Comparison of ENCODE assay signal across 8 cellular contexts in the genomic region with DNA sequence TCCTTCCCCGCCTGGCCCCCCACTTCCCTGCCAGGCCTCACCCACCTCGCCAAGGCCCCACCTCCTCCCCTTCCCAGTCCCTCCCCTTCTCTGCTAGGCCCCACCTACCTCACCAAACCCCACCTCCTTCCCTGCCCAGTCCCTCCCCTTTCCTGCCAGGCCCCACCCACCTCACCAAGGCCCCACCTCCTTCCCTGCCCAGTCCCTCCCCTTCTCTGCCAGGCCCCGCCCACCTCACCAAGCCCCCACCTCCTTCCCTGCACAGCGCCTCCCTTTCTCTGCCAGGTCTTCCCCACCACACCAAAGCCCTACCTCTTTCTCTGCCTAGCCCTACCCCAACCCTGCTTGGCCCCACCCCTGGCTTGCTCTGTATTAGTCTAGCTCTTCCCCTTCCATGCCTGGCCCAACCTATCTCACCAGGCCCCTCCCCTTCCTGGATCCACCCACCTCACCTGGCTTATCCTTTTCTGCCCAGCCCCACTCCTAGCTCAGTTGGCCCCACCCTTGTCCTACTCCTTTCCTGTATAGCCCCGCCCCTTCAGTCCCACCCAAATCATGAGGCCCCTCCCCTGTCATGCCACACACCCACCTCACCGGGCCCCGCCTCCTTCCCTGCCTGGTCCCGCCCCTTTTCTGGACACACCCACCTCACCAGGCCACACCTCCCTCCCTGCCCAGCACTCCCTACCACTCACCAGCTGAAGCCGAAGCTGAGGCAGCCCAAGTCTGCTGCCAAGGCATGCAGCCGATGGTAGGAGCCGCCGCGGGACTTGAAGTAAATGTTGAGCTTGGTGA. TPM values are rescaled to one million over a fixed set of nuclear protein-coding genes. Genes with fewer than 3 reads are reported as not detected.
DNase-seq lines count a peak whose midpoint lies in the region; ATAC-seq, FAIRE-seq and TF ChIP-seq lines count a peak whose summit lies in the region.

No MANE protein-coding gene starts in this region.

- peak; percentile 72 for ATAC-seq in GM12878

- no peaks in the 10 kb centered on the region for H3K4me1 ChIP-seq in GM12878 (ENCODE audit: control insufficient read depth, insufficient read depth, low read length)
- H3K4me1 ChIP-seq in small intestine (ENCODE audit: control insufficient read depth in 2 of 2, insufficient read depth in 1 of 2, low read depth in 1 of 2, low read length in 1 of 2): peaks cover 0 to 2% of the 10 kb centered on the region in 2 donors
- H3K4me1 ChIP-seq in esophagus squamous epithelium: peaks cover 0 to 5% (median 0%) of the 10 kb centered on the region in 3 donors

- no TSS peak for BruUV-seq in GM12878 (replicated peaks; lab: Mats Ljungman, UMichigan)

- FAIRE-seq in GM12878 (lab: Jason Lieb, UNC) (no peak), small intestine (lab: Jason Lieb, UNC) (no peak)

- SMC1A ChIA-PET in GM12878 (lab: Charles Lee; ENCODE audit: uncharacterized antibody, unreplicated experiment): interaction anchor here (1.3 kb wide), 1 partner anchor 360 kb away, joined by 3 read pairs; no protein-coding TSS in a partner anchor

- H3K27ac ChIP-seq in GM12878 (ENCODE audit: control insufficient read depth, insufficient read depth): no peak overlapping the region
- H3K27ac ChIP-seq in small intestine (ENCODE audit: low read depth in 1 of 2, low read length in 1 of 2): no peak overlapping the region
- H3K27ac ChIP-seq in dorsolateral prefrontal cortex: peak overlapping the region in 11 of 59 donors; percentile 6 to 52 (median 26)
- no peak overlapping the region for H3K27ac ChIP-seq in esophagus squamous epithelium

- H3K79me2 ChIP-seq in GM12878 (ENCODE audit: control insufficient read depth, insufficient read depth, low read length): no peaks in the 10 kb centered on the region

- H3K4me2 ChIP-seq in GM12878 (ENCODE audit: control insufficient read depth, insufficient read depth): no peak overlapping the region

- H4K20me1 ChIP-seq in GM12878 (ENCODE audit: control insufficient read depth, insufficient read depth): no peaks in the 10 kb centered on the region

- no peaks in the 10 kb centered on the region for H3K4me1 Mint-ChIP-seq in activated CD4-positive, alpha-beta T cell treated with anti-CD3 and anti-CD28 coated beads, Interleukin-2, amount 10 ng/mL, durations not matched to agents 24 days and 14 days

- no peaks in the 10 kb centered on the region for H3K27me3 Mint-ChIP-seq in activated CD4-positive, alpha-beta T cell treated with anti-CD3 and anti-CD28 coated beads, Interleukin-2, amount 10 ng/mL, durations not matched to agents 24 days and 14 days

- RAD21 ChIA-PET in GM12878 (lab: Charles Lee; ENCODE audit: unreplicated experiment): no interaction called here

- intact Hi-C loops in activated CD4-positive, alpha-beta T cell treated with anti-CD3 and anti-CD28 coated beads, Interleukin-2, amount 10 ng/mL, durations not matched to agents 24 days and 14 days (cut with micrococcal nuclease): no loop called here
- intact Hi-C loops in GM12878 (cut with micrococcal nuclease; ENCODE audit: unreplicated experiment) (no loop called here), dorsolateral prefrontal cortex (cut with DNase I) (no loop called here), esophagus squamous epithelium (cut with DNase I) (no loop called here)

- H3K4me3 ChIP-seq in GM12878 (no peak overlapping the region), small intestine (ENCODE audit: low read depth in 1 of 2, low read length in 2 of 2) (no peak overlapping the region), dorsolateral prefrontal cortex (no peak overlapping the region), esophagus squamous epithelium (no peak overlapping the region)

- TF ChIP-seq CTCF in GM12878 (IDR thresholded peaks at IDR 0.05 in 2 of 3, conservative IDR thresholded peaks at IDR 0.05 in 1 of 3; ENCODE audit: control insufficient read depth in 2 of 3, extremely low read depth in 1 of 3, insufficient read depth in 1 of 3, low read depth in 3 of 3, low read length in 3 of 3) (no peak), dorsolateral prefrontal cortex (IDR thresholded peaks at IDR 0.05 in 54 of 56, conservative IDR thresholded peaks at IDR 0.05 in 2 of 56; ENCODE audit: low read depth in 1 of 56, partially characterized antibody in 56 of 56) (no peak), esophagus squamous epithelium (IDR thresholded peaks at IDR 0.05) (no peak)

- POLR2A ChIA-PET in GM12878 (lab: Charles Lee): no interaction called here

- TF ChIP-seq EP300 in GM12878 (IDR thresholded peaks at IDR 0.05; ENCODE audit: borderline replicate concordance in 1 of 2, control insufficient read depth in 1 of 2, low read depth in 2 of 2, low read length in 2 of 2): no peak

- no peaks in the 10 kb centered on the region for H3K36me3 Mint-ChIP-seq in activated CD4-positive, alpha-beta T cell treated with anti-CD3 and anti-CD28 coated beads, Interleukin-2, amount 10 ng/mL, durations not matched to agents 24 days and 14 days (ENCODE audit: low read depth)

- no peaks in the 10 kb centered on the region for H3K36me3 ChIP-seq in GM12878 (ENCODE audit: control insufficient read depth in 2 of 2, insufficient read depth in 2 of 2, low read length in 1 of 2)
- no peaks in the 10 kb centered on the region for H3K36me3 ChIP-seq in small intestine (ENCODE audit: control insufficient read depth in 2 of 2, insufficient read depth in 2 of 2, low read length in 2 of 2)
- no peaks in the 10 kb centered on the region for H3K36me3 ChIP-seq in esophagus squamous epithelium

- H3K4me3 Mint-ChIP-seq in activated CD4-positive, alpha-beta T cell treated with anti-CD3 and anti-CD28 coated beads, Interleukin-2, amount 10 ng/mL, durations not matched to agents 24 days and 14 days: no peak overlapping the region

- H3K27me3 ChIP-seq in GM12878 (replicated peaks in 1 of 2; ENCODE audit: control insufficient read depth in 2 of 2, insufficient read depth in 2 of 2, low read length in 1 of 2) (no peaks in the 10 kb centered on the region), small intestine (ENCODE audit: control insufficient read depth in 2 of 2, insufficient read depth in 2 of 2, low read length in 2 of 2) (no peaks in the 10 kb centered on the region), dorsolateral prefrontal cortex (no peaks in the 10 kb centered on the region), esophagus squamous epithelium (no peaks in the 10 kb centered on the region)

- no peak overlapping the region for H2AFZ ChIP-seq in GM12878 (ENCODE audit: control insufficient read depth, low read depth, low read length)

- WGBS in GM12878 (ENCODE audit: insufficient coverage, insufficient replicate concordance, low lambda C conversion rate, missing lambda C conversion rate): 90% methylated on average over 6 of the region's 13 CpGs
- WGBS in small intestine, 3 donors: 40 to 71% (median 54%) methylated on average over 12 to 13 of the region's 13 CpGs
- 51 to 65% methylated on average over 8 to 13 of the region's 13 CpGs for WGBS in esophagus squamous epithelium, 2 donors

- H3K27ac Mint-ChIP-seq in activated CD4-positive, alpha-beta T cell treated with anti-CD3 and anti-CD28 coated beads, Interleukin-2, amount 10 ng/mL, durations not matched to agents 24 days and 14 days: no peak overlapping the region

- peak; percentile 76 for DNase-seq in activated CD4-positive, alpha-beta T cell treated with anti-CD3 and anti-CD28 coated beads, Interleukin-2, amount 10 ng/mL, durations not matched to agents 24 days and 14 days
- DNase-seq in activated CD4-positive, alpha-beta T cell treated with anti-CD3 and anti-CD28 coated beads, Interleukin-2, amount 50 U/mL, for 4 hours: no peak
- DNase-seq in NCI-H1048 (lab: John Stamatoyannopoulos, UW): peak; percentile 72
- DNase-seq in GM12878 (ENCODE audit: low read depth, low spot score): no peak
- DNase-seq in small intestine: peak; percentile 88
- DNase-seq in dorsolateral prefrontal cortex: no peak
- DNase-seq in esophagus squamous epithelium (lab: John Stamatoyannopoulos, UW): no peak
- DNase-seq in NCI-H345 treated with DMSO at 0.1 percent for 48 hours (lab: John Stamatoyannopoulos, UW; ENCODE audit: unreplicated experiment): no peak

- H3K9me3 Mint-ChIP-seq in activated CD4-positive, alpha-beta T cell treated with anti-CD3 and anti-CD28 coated beads, Interleukin-2, amount 10 ng/mL, durations not matched to agents 24 days and 14 days: no peaks in the 10 kb centered on the region

- in situ Hi-C loops in GM12878 (cut with MboI): no loop called here

- TF ChIP-seq POLR2A in GM12878 (IDR thresholded peaks at IDR 0.05; ENCODE audit: low read depth, low read length) (no peak), esophagus squamous epithelium (IDR thresholded peaks at IDR 0.05) (no peak)

- H3K9me3 ChIP-seq in GM12878 (replicated peaks; ENCODE audit: control insufficient read depth, insufficient read depth, low read length): no peaks in the 10 kb centered on the region
- no peaks in the 10 kb centered on the region for H3K9me3 ChIP-seq in small intestine (ENCODE audit: control insufficient read depth, low read depth)
- no peaks in the 10 kb centered on the region for H3K9me3 ChIP-seq in esophagus squamous epithelium

- CTCF ChIA-PET in GM12878 (lab: Yijun Ruan, JAX): no interaction called here

- H3K9ac ChIP-seq in GM12878 (ENCODE audit: control insufficient read depth, insufficient read depth, low read length): no peak overlapping the region

- TF ChIP-seq RAD21 in GM12878 (IDR thresholded peaks at IDR 0.05; ENCODE audit: insufficient read depth, low read depth, low read length): no peak

RNA-seq across cellular contexts. Expression of a gene that starts 16.2 kb away (rescaled TPM):
- 0.14 and 0.23 TPM in 2 replicates for total RNA-seq in activated CD4-positive, alpha-beta T cell treated with anti-CD3 and anti-CD28 coated beads, Interleukin-2, amount 10 ng/mL, durations not matched to agents 24 days and 14 days
- not detected in 2 replicates for total RNA-seq in GM12878 (2013; cell fraction: nucleolus; rRNA removed)
- total RNA-seq in GM12878 (2014; rRNA removed) (not detected in 2 replicates), GM12878 (2014; rRNA removed; fragmentation: Illumina TruSeq; extraction: Trizol) (not detected in 2 replicates), GM12878 (2021) (not detected in 2 replicates), dorsolateral prefrontal cortex (100 to 1,000 TPM in 106 of 120 experiments, 10 to 100 TPM in 14; 81.6 to 211 (median 120) TPM), esophagus squamous epithelium (under 1 TPM in 1 of 4 donors, not detected in 3; 0.76 TPM)
- polyA plus RNA-seq in GM12878 (2011; ENCODE audit: low read depth): not detected
- polyA plus RNA-seq in GM12878 (2011; rRNA removed) (not detected in 2 replicates), GM12878 (2014; fragmentation: Illumina TruSeq; extraction: Trizol) (not detected in 2 replicates), GM12878 (2014; fragmentation: Nextera tagmentation; extraction: Ambion mirVana) (not detected), GM12878 (2014; rRNA removed) (0.16 TPM in 1 of 2 replicates, not detected in the other), GM12878 (2016; fragmentation: Nextera tagmentation; extraction: Ambion mirVana) (under 1 TPM in 1 of 2 experiments, not detected in 1; 0.19 TPM), small intestine (1 to 10 TPM in 1 of 3 donors, not detected in 2; 1.5 TPM)
- not detected in 2 replicates for polyA plus RNA-seq in GM12878 (2011; cell fraction: cytosol; rRNA removed)
- not detected in 2 replicates for polyA plus RNA-seq in GM12878 (2011; cell fraction: nucleus; rRNA removed)
- polyA plus RNA-seq in GM12878 (2012): 0.08 TPM in 1 of 2 replicates, not detected in the other
- not detected in 2 replicates for polyA minus RNA-seq in GM12878 (2011; rRNA and poly(A)+ RNA removed)
- polyA minus RNA-seq in GM12878 (2011; cell fraction: cytosol; rRNA and poly(A)+ RNA removed): not detected in 2 replicates
- polyA minus RNA-seq in GM12878 (2011; cell fraction: nucleus; rRNA and poly(A)+ RNA removed): not detected in 2 replicates

RNA-seq across cellular contexts. Expression of a gene that starts 39.4 kb away (rescaled TPM):
- total RNA-seq in activated CD4-positive, alpha-beta T cell treated with anti-CD3 and anti-CD28 coated beads, Interleukin-2, amount 10 ng/mL, durations not matched to agents 24 days and 14 days: 206 and 231 TPM in 2 replicates
- total RNA-seq in GM12878 (2013; cell fraction: nucleolus; rRNA removed): 79.3 and 88.6 TPM in 2 replicates
- 281 and 305 TPM in 2 replicates for total RNA-seq in GM12878 (2014; rRNA removed)
- 101 and 113 TPM in 2 replicates for total RNA-seq in GM12878 (2014; rRNA removed; fragmentation: Illumina TruSeq; extraction: Trizol)
- 277 and 296 TPM in 2 replicates for total RNA-seq in GM12878 (2021)
- polyA plus RNA-seq in GM12878 (2011; ENCODE audit: low read depth): 86.9 TPM
- polyA plus RNA-seq in GM12878 (2011; rRNA removed): 71.8 and 167 TPM in 2 replicates
- 242 and 419 TPM in 2 replicates for polyA plus RNA-seq in GM12878 (2011; cell fraction: cytosol; rRNA removed)
- polyA plus RNA-seq in GM12878 (2011; cell fraction: nucleus; rRNA removed): 239 and 284 TPM in 2 replicates
- 218 and 226 TPM in 2 replicates for polyA plus RNA-seq in GM12878 (2012)
- polyA plus RNA-seq in GM12878 (2014; fragmentation: Illumina TruSeq; extraction: Trizol): 4.3 and 47.5 TPM in 2 replicates
- 10 to 100 TPM in 1 of 2 experiments, 1 to 10 TPM in 1; 3.5 to 17.8 TPM for polyA plus RNA-seq in GM12878 (2014; fragmentation: Nextera tagmentation; extraction: Ambion mirVana)
- 278 and 310 TPM in 2 replicates for polyA plus RNA-seq in GM12878 (2014; rRNA removed)
- polyA plus RNA-seq in GM12878 (2016; fragmentation: Nextera tagmentation; extraction: Ambion mirVana): 100 to 1,000 TPM; 387 to 464 TPM
- polyA minus RNA-seq in GM12878 (2011; rRNA and poly(A)+ RNA removed): 98.5 and 199 TPM in 2 replicates
- 70.8 and 74.1 TPM in 2 replicates for polyA minus RNA-seq in GM12878 (2011; cell fraction: cytosol; rRNA and poly(A)+ RNA removed)
- 41.2 and 72.7 TPM in 2 replicates for polyA minus RNA-seq in GM12878 (2011; cell fraction: nucleus; rRNA and poly(A)+ RNA removed)
- polyA plus RNA-seq in small intestine: 100 to 1,000 TPM; 254 to 350 (median 286) TPM
- total RNA-seq in dorsolateral prefrontal cortex: 100 to 1,000 TPM; 108 to 189 (median 147) TPM
- total RNA-seq in esophagus squamous epithelium: 100 to 1,000 TPM; 170 to 245 (median 224) TPM

RNA-seq across cellular contexts. Expression of a gene that starts 39.7 kb away (rescaled TPM):
- 93.2 and 94.9 TPM in 2 replicates for total RNA-seq in activated CD4-positive, alpha-beta T cell treated with anti-CD3 and anti-CD28 coated beads, Interleukin-2, amount 10 ng/mL, durations not matched to agents 24 days and 14 days
- total RNA-seq in GM12878 (2013; cell fraction: nucleolus; rRNA removed): 22.8 and 25.3 TPM in 2 replicates
- 78.2 and 85.3 TPM in 2 replicates for total RNA-seq in GM12878 (2014; rRNA removed)
- 39.0 and 39.8 TPM in 2 replicates for total RNA-seq in GM12878 (2014; rRNA removed; fragmentation: Illumina TruSeq; extraction: Trizol)
- 65.6 and 76.5 TPM in 2 replicates for total RNA-seq in GM12878 (2021)
- 20.4 TPM for polyA plus RNA-seq in GM12878 (2011; ENCODE audit: low read depth)
- polyA plus RNA-seq in GM12878 (2011; rRNA removed): 20.0 and 36.9 TPM in 2 replicates
- polyA plus RNA-seq in GM12878 (2011; cell fraction: cytosol; rRNA removed): 50.9 and 78.3 TPM in 2 replicates
- polyA plus RNA-seq in GM12878 (2011; cell fraction: nucleus; rRNA removed): 60.3 and 73.4 TPM in 2 replicates
- polyA plus RNA-seq in GM12878 (2012): 36.5 and 39.7 TPM in 2 replicates
- 7.1 and 25.6 TPM in 2 replicates for polyA plus RNA-seq in GM12878 (2014; fragmentation: Illumina TruSeq; extraction: Trizol)
- 1 to 10 TPM in 1 of 2 experiments, under 1 TPM in 1; 0.58 to 5.5 TPM for polyA plus RNA-seq in GM12878 (2014; fragmentation: Nextera tagmentation; extraction: Ambion mirVana)
- 56.4 and 68.9 TPM in 2 replicates for polyA plus RNA-seq in GM12878 (2014; rRNA removed)
- 100 to 1,000 TPM in 1 of 2 experiments, 10 to 100 TPM in 1; 86.1 to 102 TPM for polyA plus RNA-seq in GM12878 (2016; fragmentation: Nextera tagmentation; extraction: Ambion mirVana)
- 39.8 and 56.9 TPM in 2 replicates for polyA minus RNA-seq in GM12878 (2011; rRNA and poly(A)+ RNA removed)
- 18.1 and 33.5 TPM in 2 replicates for polyA minus RNA-seq in GM12878 (2011; cell fraction: cytosol; rRNA and poly(A)+ RNA removed)
- 26.1 and 32.3 TPM in 2 replicates for polyA minus RNA-seq in GM12878 (2011; cell fraction: nucleus; rRNA and poly(A)+ RNA removed)
- 10 to 100 TPM; 48.5 to 51.4 (median 48.6) TPM for polyA plus RNA-seq in small intestine
- total RNA-seq in dorsolateral prefrontal cortex: 10 to 100 TPM; 28.5 to 56.4 (median 38.5) TPM
- 10 to 100 TPM; 47.0 to 80.7 (median 60.6) TPM for total RNA-seq in esophagus squamous epithelium

RNA-seq across cellular contexts. Expression of a gene that starts 48.0 kb away (rescaled TPM):
- 97.6 and 110 TPM in 2 replicates for total RNA-seq in activated CD4-positive, alpha-beta T cell treated with anti-CD3 and anti-CD28 coated beads, Interleukin-2, amount 10 ng/mL, durations not matched to agents 24 days and 14 days
- total RNA-seq in GM12878 (2013; cell fraction: nucleolus; rRNA removed): 99.0 and 125 TPM in 2 replicates
- total RNA-seq in GM12878 (2014; rRNA removed) (35.3 and 40.6 TPM in 2 replicates), GM12878 (2014; rRNA removed; fragmentation: Illumina TruSeq; extraction: Trizol) (14.5 and 16.1 TPM in 2 replicates), GM12878 (2021) (71.9 and 80.9 TPM in 2 replicates), dorsolateral prefrontal cortex (100 to 1,000 TPM in 4 of 120 experiments, 10 to 100 TPM in 116; 53.7 to 101 (median 75.4) TPM), esophagus squamous epithelium (10 to 100 TPM; 31.6 to 69.7 (median 55.6) TPM)
- polyA plus RNA-seq in GM12878 (2011; ENCODE audit: low read depth): 9.9 TPM
- polyA plus RNA-seq in GM12878 (2011; rRNA removed) (8.9 and 22.8 TPM in 2 replicates), GM12878 (2014; fragmentation: Illumina TruSeq; extraction: Trizol) (26.2 and 33.5 TPM in 2 replicates), GM12878 (2014; fragmentation: Nextera tagmentation; extraction: Ambion mirVana) (1 to 10 TPM in 1 of 2 experiments, under 1 TPM in 1; 0.58 to 1.1 TPM), GM12878 (2014; rRNA removed) (35.1 and 47.1 TPM in 2 replicates), GM12878 (2016; fragmentation: Nextera tagmentation; extraction: Ambion mirVana) (1 to 10 TPM; 4.5 to 5.6 TPM), small intestine (10 to 100 TPM; 37.6 to 42.0 (median 41.6) TPM)
- polyA plus RNA-seq in GM12878 (2011; cell fraction: cytosol; rRNA removed): 23.1 and 45.0 TPM in 2 replicates
- polyA plus RNA-seq in GM12878 (2011; cell fraction: nucleus; rRNA removed): 102 and 147 TPM in 2 replicates
- 27.8 and 31.0 TPM in 2 replicates for polyA plus RNA-seq in GM12878 (2012)
- polyA minus RNA-seq in GM12878 (2011; rRNA and poly(A)+ RNA removed): 66.6 and 68.0 TPM in 2 replicates
- 23.4 and 30.8 TPM in 2 replicates for polyA minus RNA-seq in GM12878 (2011; cell fraction: cytosol; rRNA and poly(A)+ RNA removed)
- polyA minus RNA-seq in GM12878 (2011; cell fraction: nucleus; rRNA and poly(A)+ RNA removed): 43.4 and 69.7 TPM in 2 replicates

Comparison
In these comparisons a context has a peak if more than half of its experiments do, and no peak if none do; other contexts are left out.
1. DNase-seq: peak in activated CD4-positive, alpha-beta T cell treated with anti-CD3 and anti-CD28 coated beads, Interleukin-2, amount 10 ng/mL, durations not matched to agents 24 days and 14 days (single experiment), NCI-H1048 (single experiment) and small intestine (single experiment); none in activated CD4-positive, alpha-beta T cell treated with anti-CD3 and anti-CD28 coated beads, Interleukin-2, amount 50 U/mL, for 4 hours (0 of 2), GM12878 (single experiment), dorsolateral prefrontal cortex (0 of 10), esophagus squamous epithelium (single experiment) and NCI-H345 treated with DMSO at 0.1 percent for 48 hours (single experiment).
2. RNA of a gene that starts 16.2 kb away (total RNA-seq): 81.6 to 211 TPM in dorsolateral prefrontal cortex; 0.14 to 0.23 TPM in activated CD4-positive, alpha-beta T cell treated with anti-CD3 and anti-CD28 coated beads, Interleukin-2, amount 10 ng/mL, durations not matched to agents 24 days and 14 days, not detected in GM12878 and 0.76 TPM in esophagus squamous epithelium; every median in the first group is over 10 times any median in the second.